In the genomic region with DNA sequence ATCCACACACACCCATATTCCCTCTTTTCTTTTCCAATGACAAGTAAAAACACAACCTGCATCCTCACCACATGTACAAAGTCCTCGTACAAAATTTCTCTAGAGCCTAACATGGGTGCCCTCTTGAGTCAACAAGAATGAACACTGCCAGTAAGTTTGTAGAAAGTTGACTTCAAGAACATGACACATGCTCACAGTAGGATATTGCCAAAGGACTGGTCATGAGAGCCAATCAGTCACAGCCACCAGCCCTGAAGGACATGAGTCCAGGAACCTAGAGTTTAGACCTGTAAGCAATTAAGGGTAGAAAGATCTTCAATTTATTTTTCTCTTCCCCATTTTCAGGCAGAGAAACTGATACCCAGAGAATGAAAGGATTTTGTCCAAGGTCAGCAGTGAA, we compare ENCODE assay signal across 26 cellular contexts.
DNase-seq lines count a peak whose midpoint lies in the region; ATAC-seq, FAIRE-seq and TF ChIP-seq lines count a peak whose summit lies in the region.
"Had no signal": no experiment of that assay in that cellular context is flagged by ENCODE, and none has a peak within 500 bp of the region (broad histone marks: within the 10 kb centered on the region; RNA-seq: fewer than 3 reads in every experiment).

No MANE protein-coding gene starts in this region.

- H2AFZ ChIP-seq in keratinocyte (ENCODE audit: control insufficient read depth, low read length), result no peak overlapping the region

- H3K4me1 Mint-ChIP-seq in activated T-helper 1 cell treated with anti-CD3 and anti-CD28 coated beads, Interleukin-12 subunit alpha, Interleukin-12 subunit beta, Interleukin-2, Interleukin-4 antibody, amounts not matched to agents 30 ng/mL and 10 ng/mL and 1 ng/mL, durations not matched to agents 14 hours and 24 hours and 36 hours (ENCODE audit: low read depth), result no peaks in the 10 kb centered on the region

- H3K27me3 ChIP-seq in keratinocyte (ENCODE audit: control insufficient read depth, extremely low read depth, insufficient read depth, low read length), result no peaks in the 10 kb centered on the region
- H3K27me3 ChIP-seq: BE2C, BLaER1 had no signal

- peak; percentile 61 for ATAC-seq in esophagus mucosa
- ATAC-seq: CD8-positive, alpha-beta T cell; GM12878 had no signal

- no peak overlapping the region for H3K27ac Mint-ChIP-seq in activated T-helper 1 cell treated with anti-CD3 and anti-CD28 coated beads, Interleukin-12 subunit alpha, Interleukin-12 subunit beta, Interleukin-2, Interleukin-4 antibody, amounts not matched to agents 30 ng/mL and 10 ng/mL and 1 ng/mL, durations not matched to agents 14 hours and 24 hours and 36 hours
- H3K27ac Mint-ChIP-seq: CD4-positive, alpha-beta T cell; CD8-positive, alpha-beta T cell had no signal

- no peak overlapping the region for H3K4me3 ChIP-seq in keratinocyte (ENCODE audit: control insufficient read depth in 2 of 3, extremely low read depth in 1 of 3, insufficient read depth in 2 of 3, low read depth in 1 of 3, low read length in 3 of 3)
- H3K4me3 ChIP-seq: BLaER1, GM12878 had no signal

- DNase-seq in HTR-8/SVneo (ENCODE audit: insufficient read length, low spot score), result no peak
- DNase-seq in keratinocyte (ENCODE audit: low read depth, low spot score), result no peak
- DNase-seq in activated T-helper 1 cell treated with anti-CD3 and anti-CD28 coated beads, Interleukin-12 subunit alpha, Interleukin-12 subunit beta, Interleukin-2, Interleukin-4 antibody, amounts not matched to agents 30 ng/mL and 10 ng/mL and 1 ng/mL, durations not matched to agents 14 hours and 24 hours and 36 hours (ENCODE audit: low spot score), result no peak
- no peak for DNase-seq in glomerular visceral epithelial cell (ENCODE audit: extremely low spot score)
- DNase-seq in HuH-7.5 (ENCODE audit: low spot score), result no peak
- no peak for DNase-seq in COLO829 (ENCODE audit: low spot score)
- DNase-seq: 8988T; ACHN; BE2C; C1 segment of cervical spinal cord; CD4-positive, alpha-beta T cell; CD8-positive, alpha-beta T cell; COR-L47; DMS 273 treated with DMSO at 0.1 percent for 48 hours; DMS153; DMS53; DMS79; DND-41; EL; GDM1 had no signal

- FAIRE-seq in HTR-8/SVneo (lab: Jason Lieb, UNC) (peak; percentile 62), keratinocyte (lab: Jason Lieb, UNC) (peak; percentile 52)
- FAIRE-seq: A204.1, GM12878, GM12892, GM18507 had no signal

- H4K20me1 ChIP-seq in keratinocyte (ENCODE audit: control insufficient read depth, extremely low read depth, insufficient read depth, low read length), result no peaks in the 10 kb centered on the region
- H4K20me1 ChIP-seq: BLaER1 had no signal

- H3K27ac ChIP-seq in keratinocyte (ENCODE audit: control insufficient read depth, insufficient read depth, low read length), result no peak overlapping the region
- H3K27ac ChIP-seq: BLaER1 had no signal

- intact Hi-C loops in activated T-helper 1 cell treated with anti-CD3 and anti-CD28 coated beads, Interleukin-12 subunit alpha, Interleukin-12 subunit beta, Interleukin-2, Interleukin-4 antibody, amounts not matched to agents 30 ng/mL and 10 ng/mL and 1 ng/mL, durations not matched to agents 14 hours and 24 hours and 36 hours (cut with micrococcal nuclease), result no loop called here

- dilution Hi-C loops in keratinocyte (cut with MboI; ENCODE audit: extremely low pct_ligation_motif_present, low sequenced_read_pairs), result no loop called here

- no peaks in the 10 kb centered on the region for H3K36me3 ChIP-seq in keratinocyte (ENCODE audit: control insufficient read depth in 2 of 2, extremely low read depth in 1 of 2, insufficient read depth in 2 of 2, low read length in 2 of 2)
- H3K36me3 ChIP-seq: BE2C, BLaER1 had no signal

- H3K9me3 Mint-ChIP-seq in activated T-helper 1 cell treated with anti-CD3 and anti-CD28 coated beads, Interleukin-12 subunit alpha, Interleukin-12 subunit beta, Interleukin-2, Interleukin-4 antibody, amounts not matched to agents 30 ng/mL and 10 ng/mL and 1 ng/mL, durations not matched to agents 14 hours and 24 hours and 36 hours, result no peaks in the 10 kb centered on the region
- H3K9me3 Mint-ChIP-seq: CD8-positive, alpha-beta T cell had no signal

- H3K9me1 ChIP-seq in keratinocyte (ENCODE audit: control insufficient read depth, extremely low read depth, insufficient read depth, low read length), result no peaks in the 10 kb centered on the region

- peaks cover 16% of the 10 kb centered on the region for H3K4me1 ChIP-seq in keratinocyte (ENCODE audit: control insufficient read depth, extremely low read depth, insufficient read depth, low read length)
- H3K4me1 ChIP-seq: BE2C, BLaER1 had no signal

- no peak for TF ChIP-seq CTCF in keratinocyte (optimal IDR thresholded peaks at IDR 0.05 in 1 of 3, IDR thresholded peaks at IDR 0.05 in 1 of 3, conservative IDR thresholded peaks at IDR 0.05 in 1 of 3; ENCODE audit: extremely low read depth in 1 of 3, insufficient read depth in 2 of 3, low read length in 3 of 3)

- H3K9me3 ChIP-seq in keratinocyte (ENCODE audit: control insufficient read depth, low read depth, low read length), result no peaks in the 10 kb centered on the region
- H3K9me3 ChIP-seq: BE2C, BLaER1 had no signal

- no peaks in the 10 kb centered on the region for H3K36me3 Mint-ChIP-seq in activated T-helper 1 cell treated with anti-CD3 and anti-CD28 coated beads, Interleukin-12 subunit alpha, Interleukin-12 subunit beta, Interleukin-2, Interleukin-4 antibody, amounts not matched to agents 30 ng/mL and 10 ng/mL and 1 ng/mL, durations not matched to agents 14 hours and 24 hours and 36 hours (ENCODE audit: low read depth)
- H3K36me3 Mint-ChIP-seq: CD8-positive, alpha-beta T cell had no signal

- no peak overlapping the region for H3K4me3 Mint-ChIP-seq in activated T-helper 1 cell treated with anti-CD3 and anti-CD28 coated beads, Interleukin-12 subunit alpha, Interleukin-12 subunit beta, Interleukin-2, Interleukin-4 antibody, amounts not matched to agents 30 ng/mL and 10 ng/mL and 1 ng/mL, durations not matched to agents 14 hours and 24 hours and 36 hours
- H3K4me3 Mint-ChIP-seq: CD4-positive, alpha-beta T cell; CD8-positive, alpha-beta T cell had no signal

- no peaks in the 10 kb centered on the region for H3K27me3 Mint-ChIP-seq in activated T-helper 1 cell treated with anti-CD3 and anti-CD28 coated beads, Interleukin-12 subunit alpha, Interleukin-12 subunit beta, Interleukin-2, Interleukin-4 antibody, amounts not matched to agents 30 ng/mL and 10 ng/mL and 1 ng/mL, durations not matched to agents 14 hours and 24 hours and 36 hours (ENCODE audit: insufficient read depth)

- no peak overlapping the region for H3K4me2 ChIP-seq in keratinocyte (ENCODE audit: control insufficient read depth, extremely low read depth, insufficient read depth, low read depth, low read length)
- H3K4me2 ChIP-seq: BLaER1 had no signal

- H3K9ac ChIP-seq in keratinocyte (ENCODE audit: control insufficient read depth, extremely low read depth, insufficient read depth, low read length), result no peak overlapping the region
- H3K9ac ChIP-seq: BLaER1 had no signal

- H3K79me2 ChIP-seq in keratinocyte (ENCODE audit: control insufficient read depth, insufficient read depth, low read length), result no peaks in the 10 kb centered on the region
